In the genomic region with DNA sequence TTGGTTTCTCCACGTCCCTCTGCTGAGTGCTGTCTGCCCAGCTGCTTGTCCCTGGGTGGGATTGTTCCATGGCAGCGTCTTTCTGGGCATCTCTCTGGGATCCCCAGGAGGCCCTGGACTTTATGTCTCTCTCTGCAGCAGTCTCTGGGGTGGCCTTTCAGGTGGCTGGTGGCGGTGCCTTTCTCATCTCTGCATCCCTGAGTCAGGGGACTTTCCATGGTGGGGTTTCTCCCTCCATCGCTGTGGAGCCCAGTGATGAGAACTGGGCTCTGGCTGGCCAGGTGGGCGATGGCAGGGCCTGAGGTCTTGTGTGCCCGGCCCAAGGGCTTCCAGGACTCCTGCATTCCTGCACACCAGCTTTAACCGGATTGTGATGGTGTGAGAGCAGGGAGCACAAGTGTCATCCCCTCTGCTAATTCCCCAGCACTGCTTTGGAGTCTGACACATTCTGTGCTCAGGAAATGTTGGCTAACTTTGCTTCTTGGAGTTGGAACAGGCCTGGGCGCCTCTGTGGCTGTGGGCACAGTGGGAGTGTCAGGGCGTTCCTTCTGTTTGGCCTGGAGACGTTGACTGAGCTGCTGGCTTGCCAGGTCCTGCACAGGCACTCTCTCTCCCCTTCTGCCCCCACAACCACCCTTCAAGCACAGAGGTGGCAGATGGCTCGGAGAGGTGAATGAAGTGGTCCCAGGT, we compare ENCODE assay signal across 1 cellular context.
TF ChIP-seq lines count a peak whose summit lies in the region.

No MANE protein-coding gene starts in this region.

TF ChIP-seq in SK-N-SH treated with all-trans-retinoic acid at 6 μM for 48 hours, 23 proteins besides CTCF, POLR2A, EP300 and RAD21:
- TF ChIP-seq ESRRG (CRISPR knock-in tag; IDR thresholded peaks at IDR 0.05): no peak
- no peak for TF ChIP-seq ISL1 (CRISPR knock-in tag; IDR thresholded peaks at IDR 0.05)
- TF ChIP-seq TCF4 (CRISPR knock-in tag; IDR thresholded peaks at IDR 0.05; ENCODE audit: borderline replicate concordance): no peak
- TF ChIP-seq CSRNP3 (CRISPR knock-in tag; IDR thresholded peaks at IDR 0.05): no peak
- no peak for TF ChIP-seq ZFP3 (CRISPR knock-in tag; IDR thresholded peaks at IDR 0.05)
- TF ChIP-seq RARB (CRISPR knock-in tag; IDR thresholded peaks at IDR 0.05): no peak
- TF ChIP-seq CSDC2 (CRISPR knock-in tag; IDR thresholded peaks at IDR 0.05): no peak
- TF ChIP-seq SNAI2 (CRISPR knock-in tag; IDR thresholded peaks at IDR 0.05): no peak
- TF ChIP-seq PPARA (CRISPR knock-in tag; IDR thresholded peaks at IDR 0.05; ENCODE audit: borderline replicate concordance): no peak
- TF ChIP-seq GLIS3 (CRISPR knock-in tag; IDR thresholded peaks at IDR 0.05): no peak
- no peak for TF ChIP-seq ZC3H10 (CRISPR knock-in tag; IDR thresholded peaks at IDR 0.05)
- TF ChIP-seq ZFP30 (CRISPR knock-in tag; IDR thresholded peaks at IDR 0.05): no peak
- no peak for TF ChIP-seq ZNF8 (CRISPR knock-in tag; IDR thresholded peaks at IDR 0.05)
- TF ChIP-seq TSHZ2 (CRISPR knock-in tag; IDR thresholded peaks at IDR 0.05): no peak
- no peak for TF ChIP-seq POU6F1 (CRISPR knock-in tag; IDR thresholded peaks at IDR 0.05; ENCODE audit: borderline replicate concordance, low read depth)
- no peak for TF ChIP-seq CREB5 (CRISPR knock-in tag; IDR thresholded peaks at IDR 0.05; ENCODE audit: low read depth)
- no peak for TF ChIP-seq PATZ1 (CRISPR knock-in tag; IDR thresholded peaks at IDR 0.05; ENCODE audit: borderline replicate concordance)
- TF ChIP-seq ZNF70 (CRISPR knock-in tag; IDR thresholded peaks at IDR 0.05): no peak
- no peak for TF ChIP-seq OSR1 (CRISPR knock-in tag; IDR thresholded peaks at IDR 0.05)
- no peak for TF ChIP-seq ZNF565 (CRISPR knock-in tag; conservative IDR thresholded peaks at IDR 0.05; ENCODE audit: low read depth)
